ENCODE assay signal across 9 cellular contexts in the genomic region with DNA sequence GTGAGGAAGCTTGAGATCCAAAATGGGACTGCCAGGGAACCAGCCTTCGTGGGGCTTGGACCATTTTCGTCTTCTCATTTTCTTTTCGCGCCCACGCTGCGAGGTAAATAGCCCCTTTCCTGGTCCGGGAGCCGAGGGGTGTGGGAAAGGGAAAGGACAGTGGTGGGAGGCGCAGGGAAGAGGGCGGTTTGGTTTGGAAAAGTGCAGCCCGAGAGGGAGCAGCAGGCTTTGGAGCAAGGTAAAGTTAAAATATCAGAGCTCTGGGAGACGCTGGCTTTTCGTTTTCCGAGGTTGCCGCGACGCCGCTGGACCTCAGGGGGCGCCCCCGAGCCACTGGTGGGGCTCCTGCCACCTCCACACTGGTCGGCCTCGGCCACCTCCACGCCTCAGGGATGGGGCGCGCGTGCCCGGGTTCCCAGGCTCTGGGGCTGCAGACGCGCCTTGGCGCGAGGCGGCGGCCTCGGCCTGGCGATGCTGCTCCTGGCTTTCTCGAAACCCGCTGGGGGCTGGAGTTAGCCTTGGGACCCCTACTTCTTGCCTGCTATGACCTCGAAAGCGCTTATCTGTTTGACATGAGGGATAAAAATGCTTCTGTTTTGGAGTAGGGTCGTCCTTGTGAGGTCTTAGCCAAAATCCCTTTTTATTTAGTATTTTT. TPM values are rescaled to one million over a fixed set of nuclear protein-coding genes. Genes with fewer than 3 reads are reported as not detected.
DNase-seq lines count a peak whose midpoint lies in the region; ATAC-seq, FAIRE-seq and TF ChIP-seq lines count a peak whose summit lies in the region.
"Had no signal": no experiment of that assay in that cellular context is flagged by ENCODE, and none has a peak within 500 bp of the region (broad histone marks: within the 10 kb centered on the region; RNA-seq: fewer than 3 reads in every experiment).

No MANE protein-coding gene starts in this region.

- no peak overlapping the region for H3K27ac Mint-ChIP-seq in Caco-2 (ENCODE audit: unreplicated experiment)

- CTCF ChIA-PET in Caco-2 (lab: Charles Lee), result no interaction called here

- H3K4me1 Mint-ChIP-seq in Caco-2 (ENCODE audit: low read depth, unreplicated experiment), result peaks cover 6% of the 10 kb centered on the region

- no TSS peak for BruUV-seq in Caco-2 (replicated peaks; lab: Mats Ljungman, UMichigan)

- intact Hi-C loops in Caco-2 (cut with micrococcal nuclease; ENCODE audit: unreplicated experiment) (loop anchor here (5.0 kb wide), 2 partner anchors 163 to 213 kb away; no protein-coding TSS in a partner anchor), stomach (cut with DNase I; ENCODE audit: low total_unique reads) (loop anchor here (10.0 kb wide), 1 partner anchor 620 kb away; no protein-coding TSS in a partner anchor)

- TF ChIP-seq EP300 in Ishikawa (IDR thresholded peaks at IDR 0.05; ENCODE audit: borderline replicate concordance) (no peak), stomach (IDR thresholded peaks at IDR 0.05) (no peak)

- H3K4me3 Mint-ChIP-seq in Caco-2 (ENCODE audit: unreplicated experiment), result peak overlapping the region; percentile 86

- peak; percentile 49 for ATAC-seq in left lobe of liver
- ATAC-seq in GM18907 (IDR thresholded peaks at IDR 0.05; ENCODE audit: unreplicated experiment), result no peak

- H3K4me3 ChIP-seq in Caco-2 (ENCODE audit: low read depth, low read length), result no peak overlapping the region
- H3K4me3 ChIP-seq in stomach, result peak overlapping the region; percentile 70 to 83 (median 76)

- H3K4me1 ChIP-seq in Caco-2 (peaks cover 5% of the 10 kb centered on the region), stomach (peaks cover 5 to 45% (median 35%) of the 10 kb centered on the region in 4 donors)

- 6 to 29% (median 15%) methylated on average over 20 to 40 of the region's 40 CpGs for WGBS in stomach, 5 donors

- no peak for TF ChIP-seq POLR2A in stomach (IDR thresholded peaks at IDR 0.05)

- H3K9me3 ChIP-seq in Caco-2 (no peaks in the 10 kb centered on the region), stomach (no peaks in the 10 kb centered on the region)

- peak; percentile 35; the same call in 1 of the 2 replicates for TF ChIP-seq RAD21 in Ishikawa (IDR thresholded peaks at IDR 0.05; ENCODE audit: low read depth)

- no peaks in the 10 kb centered on the region for H3K27me3 ChIP-seq in Caco-2 (replicated peaks; ENCODE audit: control insufficient read depth, insufficient read depth, low read length)
- peaks cover 0 to 51% (median 0%) of the 10 kb centered on the region in 3 donors for H3K27me3 ChIP-seq in stomach

- H3K36me3 Mint-ChIP-seq in Caco-2 (ENCODE audit: insufficient read depth, unreplicated experiment), result peaks cover 19% of the 10 kb centered on the region

- peak overlapping the region in 4 of 5 donors; percentile 93 to 97 (median 95) for H3K27ac ChIP-seq in stomach
- H3K27ac ChIP-seq: KMS-11 had no signal

- DNase-seq in Caco-2, result peak in 1 of 2 experiments; percentile 28
- peak; percentile 44 for DNase-seq in dedifferentiated amniotic fluid mesenchymal stem cell (ENCODE audit: extremely low spot score)
- DNase-seq in left lobe of liver (ENCODE audit: low spot score), result peak; percentile 84
- DNase-seq in stomach, result peak; percentile 66
- DNase-seq in GM19239 (ENCODE audit: insufficient read length, low spot score), result no peak
- no peak for DNase-seq in activated CD4-positive, alpha-beta T cell treated with anti-CD3 and anti-CD28 coated beads for 4 hours

- TF ChIP-seq CTCF in Caco-2 (IDR thresholded peaks at IDR 0.05; ENCODE audit: insufficient read depth in 1 of 2, low read depth in 1 of 2, low read length in 1 of 2, severe bottlenecking in 1 of 2, unreplicated experiment in 1 of 2), result no peak
- TF ChIP-seq CTCF in stomach (IDR thresholded peaks at IDR 0.05), result peak in 5 of 7 experiments; percentile 27 to 75 (median 67)

- no peaks in the 10 kb centered on the region for H3K36me3 ChIP-seq in Caco-2 (ENCODE audit: control insufficient read depth, insufficient read depth, low read length)
- H3K36me3 ChIP-seq in stomach, result no peaks in the 10 kb centered on the region

- POLR2A ChIA-PET in Caco-2 (lab: Charles Lee), result no interaction called here

- H3K9me3 Mint-ChIP-seq in Caco-2 (ENCODE audit: unreplicated experiment), result no peaks in the 10 kb centered on the region

- no peak for FAIRE-seq in GM19239 (lab: Jason Lieb, UNC)

- H3K27me3 Mint-ChIP-seq in Caco-2 (ENCODE audit: insufficient read depth, unreplicated experiment), result no peaks in the 10 kb centered on the region

TF ChIP-seq in Ishikawa, 13 proteins besides CTCF, POLR2A, EP300 and RAD21:
- TF ChIP-seq MAX (IDR thresholded peaks at IDR 0.05) (no peak), YY1 (IDR thresholded peaks at IDR 0.05; ENCODE audit: low read depth) (no peak)
TF ChIP-seq in Ishikawa: peak in this region for 0.

RNA-seq across cellular contexts. Expression of gene PTPRG, which starts 3.2 kb away (rescaled TPM):
- total RNA-seq in Caco-2 (2022), result 46.4 and 46.5 TPM in 2 replicates
- total RNA-seq in left lobe of liver, result 15.6 TPM
- 10 to 100 TPM; 12.5 to 96.0 (median 33.0) TPM for total RNA-seq in stomach
- polyA plus RNA-seq in stomach, result 1 to 10 TPM; 2.4 to 3.1 (median 2.7) TPM

Comparison
In these comparisons a context has a peak if more than half of its experiments do, and no peak if none do; other contexts are left out.
1. DNase-seq: peak in dedifferentiated amniotic fluid mesenchymal stem cell (single experiment), left lobe of liver (single experiment) and stomach (single experiment); none in GM19239 (single experiment) and activated CD4-positive, alpha-beta T cell treated with anti-CD3 and anti-CD28 coated beads for 4 hours (0 of 2).
2. CTCF ChIP-seq: peak in stomach (5 of 7); none in Caco-2 (0 of 2).